13 cellular contexts compared by ENCODE assay signal in genomic region chr20:39960522-39961420, GRCh38.
DNase-seq lines count a peak whose midpoint lies in the region; ATAC-seq and TF ChIP-seq lines count a peak whose summit lies in the region.
"Had no signal": no experiment of that assay in that cellular context is flagged by ENCODE, and none has a peak within 500 bp of the region (broad histone marks: within the 10 kb centered on the region; RNA-seq: fewer than 3 reads in every experiment).

No MANE protein-coding gene starts in this region.

- H3K36me3 Mint-ChIP-seq in brain: no peaks in the 10 kb centered on the region
- H3K36me3 Mint-ChIP-seq: CD4-positive, CD25-positive, alpha-beta regulatory T cell had no signal

- H3K36me3 ChIP-seq in ovary: no peaks in the 10 kb centered on the region
- H3K36me3 ChIP-seq: left lung, uterus had no signal

- H3K9me3 ChIP-seq in ovary: no peaks in the 10 kb centered on the region
- H3K9me3 ChIP-seq: left lung, uterus had no signal

- peak; percentile 86 for DNase-seq in NCI-H1092 treated with DMSO at 0.1 percent for 48 hours (lab: John Stamatoyannopoulos, UW)
- peak in 4 of 5 donors; percentile 12 to 47 (median 26) for DNase-seq in ovary
- no peak for DNase-seq in GM03348 (ENCODE audit: low spot score)
- no peak for DNase-seq in activated naive CD4-positive, alpha-beta T cell (lab: John Stamatoyannopoulos, UW)
- DNase-seq in NCI-H2107 (lab: John Stamatoyannopoulos, UW): no peak
- DNase-seq: CD4-positive, CD25-positive, alpha-beta regulatory T cell; left lung had no signal

- TF ChIP-seq EP300 in ovary (IDR thresholded peaks at IDR 0.05): no peak

- H3K27me3 Mint-ChIP-seq in brain: peaks cover 6% of the 10 kb centered on the region
- H3K27me3 Mint-ChIP-seq: CD4-positive, CD25-positive, alpha-beta regulatory T cell had no signal

- no peak overlapping the region for H3K4me3 ChIP-seq in ovary
- H3K4me3 ChIP-seq: GM12878, K562, left lung, uterus had no signal

- H3K4me1 ChIP-seq in ovary (ENCODE audit: insufficient read depth): peaks cover 1% of the 10 kb centered on the region
- H3K4me1 ChIP-seq: left lung had no signal

- H3K27ac Mint-ChIP-seq in brain: peak overlapping the region in 3 of 5 experiments; percentile 35 to 58 (median 57)
- H3K27ac Mint-ChIP-seq: CD4-positive, CD25-positive, alpha-beta regulatory T cell had no signal

- H3K4me3 Mint-ChIP-seq in brain: no peak overlapping the region
- H3K4me3 Mint-ChIP-seq: CD4-positive, CD25-positive, alpha-beta regulatory T cell had no signal

- H3K27me3 ChIP-seq in ovary: no peaks in the 10 kb centered on the region
- H3K27me3 ChIP-seq: left lung, uterus had no signal

- H3K27ac ChIP-seq in ovary: no peak overlapping the region
- H3K27ac ChIP-seq: left lung, uterus had no signal

- ATAC-seq in GM18498 (IDR thresholded peaks at IDR 0.05; ENCODE audit: unreplicated experiment) (peak; percentile 63), GM21825 (IDR thresholded peaks at IDR 0.05; ENCODE audit: unreplicated experiment) (no peak)
- ATAC-seq: GM12878, K562, left lung had no signal

- 18 to 20% (median 19%) methylated on average over 7 of the region's 7 CpGs for WGBS in ovary, 3 donors

- TF ChIP-seq CTCF in brain (conservative IDR thresholded peaks at IDR 0.05) (no peak), ovary (IDR thresholded peaks at IDR 0.05) (no peak)

- intact Hi-C loops in ovary (cut with DNase I): no loop called here

- H3K4me1 Mint-ChIP-seq in brain: peaks cover 38% of the 10 kb centered on the region
- H3K4me1 Mint-ChIP-seq: CD4-positive, CD25-positive, alpha-beta regulatory T cell had no signal

- no peak for TF ChIP-seq POLR2A in ovary (IDR thresholded peaks at IDR 0.05)

- no peaks in the 10 kb centered on the region for H3K9me3 Mint-ChIP-seq in brain

Comparison
In these comparisons a context has a peak if more than half of its experiments do, and no peak if none do; other contexts are left out.
1. DNase-seq: peak in NCI-H1092 treated with DMSO at 0.1 percent for 48 hours (single experiment) and ovary (4 of 5); none in GM03348 (single experiment), activated naive CD4-positive, alpha-beta T cell (0 of 4) and NCI-H2107 (single experiment).